Comparison of ENCODE assay signal across 8 cellular contexts in the genomic region with DNA sequence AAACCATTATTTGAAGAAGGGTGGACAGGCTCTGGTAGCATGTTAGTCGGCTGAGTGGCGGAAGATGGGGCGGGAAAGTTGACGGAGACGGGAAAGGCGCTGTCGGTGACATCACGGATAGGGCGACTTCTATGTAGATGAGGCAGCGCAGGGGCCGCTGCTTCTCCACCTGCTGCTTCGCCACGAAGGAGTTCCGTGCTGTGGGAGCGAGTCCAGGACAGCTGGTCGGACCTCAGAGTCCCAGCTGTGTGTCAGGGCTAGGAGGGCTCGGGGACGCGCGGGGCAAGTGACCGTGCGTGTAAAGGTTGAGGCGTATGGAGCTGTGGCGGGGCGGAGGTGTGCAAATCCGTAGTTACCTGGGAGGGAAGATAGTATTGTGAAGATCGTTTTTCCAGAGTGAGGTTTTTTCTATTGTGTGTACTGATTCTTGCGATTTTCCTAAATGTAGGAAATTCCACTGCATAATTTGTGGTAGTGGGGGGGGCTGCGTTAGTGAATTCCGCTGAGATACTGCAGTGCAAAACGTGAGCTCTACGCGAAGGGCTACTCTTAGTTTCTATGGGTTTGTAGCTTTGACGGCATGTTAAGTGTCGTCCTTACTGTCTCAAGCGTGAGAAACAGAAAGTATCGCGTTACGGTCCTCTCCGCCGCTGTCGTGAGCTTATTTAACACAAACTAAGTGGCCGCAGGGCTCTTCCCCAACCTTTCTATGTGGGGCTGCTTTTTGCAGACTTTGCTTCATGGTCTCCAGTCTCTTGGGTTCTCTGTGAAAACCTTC.
DNase-seq lines count a peak whose midpoint lies in the region; ATAC-seq and TF ChIP-seq lines count a peak whose summit lies in the region.

No MANE protein-coding gene starts in this region.

- peak overlapping the region; percentile 78 for H2AFZ ChIP-seq in SK-N-SH (ENCODE audit: low read depth)

- H3K27ac ChIP-seq in SK-N-SH (ENCODE audit: low read depth in 2 of 2, low read length in 1 of 2): no peak overlapping the region
- H3K27ac ChIP-seq in right cardiac atrium (ENCODE audit: low read length): no peak overlapping the region
- no peak overlapping the region for H3K27ac ChIP-seq in psoas muscle

- intact Hi-C loops in right cardiac atrium (cut with DNase I): no loop called here
- intact Hi-C loops in psoas muscle (cut with DNase I): no loop called here

- H3K27me3 ChIP-seq in SK-N-SH (ENCODE audit: insufficient read depth) (peaks cover 17% of the 10 kb centered on the region), adipocyte (replicated peaks; ENCODE audit: control insufficient read depth, insufficient read depth, low read length) (peaks cover 4% of the 10 kb centered on the region), right cardiac atrium (ENCODE audit: control insufficient read depth, insufficient read depth) (no peaks in the 10 kb centered on the region), psoas muscle (ENCODE audit: insufficient read depth in 3 of 3, low read length in 2 of 3) (peaks cover 3 to 31% (median 4%) of the 10 kb centered on the region in 3 donors)

- H3K79me2 ChIP-seq in SK-N-SH (ENCODE audit: insufficient read depth): no peaks in the 10 kb centered on the region

- H3K4me3 ChIP-seq in SK-N-SH (ENCODE audit: low read depth in 2 of 2, low read length in 1 of 2): peak overlapping the region; percentile 41 to 69
- peak overlapping the region; percentile 85 for H3K4me3 ChIP-seq in adipocyte (ENCODE audit: low read length)
- peak overlapping the region; percentile 85 for H3K4me3 ChIP-seq in right cardiac atrium (ENCODE audit: low read length)
- peak overlapping the region; percentile 59 for H3K4me3 ChIP-seq in psoas muscle

- DNase-seq in AG08396 (ENCODE audit: low spot score): peak; percentile 39
- DNase-seq in HUDEP-2 (lab: John Stamatoyannopoulos, UW; ENCODE audit: unreplicated experiment in 76 of 76): peak in 58 of 76 experiments; percentile 10 to 75 (median 41)
- DNase-seq in SK-N-SH: peak; percentile 10
- DNase-seq in adipocyte (ENCODE audit: low read depth): peak; percentile 56
- DNase-seq in right cardiac atrium: peak; percentile 46 to 82 (median 73)
- peak; percentile 35 to 67 for DNase-seq in psoas muscle
- no peak for DNase-seq in NCI-H128 (lab: John Stamatoyannopoulos, UW; ENCODE audit: unreplicated experiment)

- no peak overlapping the region for H3K9ac ChIP-seq in SK-N-SH
- peak overlapping the region; percentile 75 for H3K9ac ChIP-seq in adipocyte (ENCODE audit: low read length)

- peak overlapping the region; percentile 91 for H3K4me2 ChIP-seq in SK-N-SH

- TF ChIP-seq EP300 in SK-N-SH (IDR thresholded peaks at IDR 0.05; ENCODE audit: borderline replicate concordance in 1 of 2, low read depth in 1 of 2, low read length in 1 of 2): no peak

- TF ChIP-seq CTCF in SK-N-SH (IDR thresholded peaks at IDR 0.05): no peak
- TF ChIP-seq CTCF in psoas muscle (IDR thresholded peaks at IDR 0.05): no peak

- CTCF ChIA-PET in SK-N-SH (lab: Yijun Ruan, JAX): no interaction called here

- 6% methylated on average over 42 of the region's 43 CpGs for WGBS in SK-N-SH (ENCODE audit: low lambda C conversion rate)
- under 1% methylated on average over 43 of the region's 43 CpGs for WGBS in right cardiac atrium
- WGBS in psoas muscle, 3 donors: 1% methylated on average over 43 of the region's 43 CpGs

- no peaks in the 10 kb centered on the region for H3K36me3 ChIP-seq in SK-N-SH (replicated peaks in 1 of 2; ENCODE audit: control insufficient read depth in 1 of 2, insufficient read depth in 2 of 2, low read length in 1 of 2)
- H3K36me3 ChIP-seq in adipocyte (ENCODE audit: control insufficient read depth, insufficient read depth, low read length, severe bottlenecking): no peaks in the 10 kb centered on the region
- H3K36me3 ChIP-seq in psoas muscle (ENCODE audit: insufficient read depth in 1 of 2, low read depth in 1 of 2): no peaks in the 10 kb centered on the region

- no peaks in the 10 kb centered on the region for H3K9me2 ChIP-seq in SK-N-SH

- ATAC-seq in GM19035 (IDR thresholded peaks at IDR 0.05; ENCODE audit: unreplicated experiment) (peak; percentile 69), right cardiac atrium (peak; percentile 79 to 90), psoas muscle (peak; percentile 49 to 67 (median 55))

- H4K20me1 ChIP-seq in SK-N-SH (ENCODE audit: insufficient read depth): no peaks in the 10 kb centered on the region

- H3K4me1 ChIP-seq in SK-N-SH (ENCODE audit: control insufficient read depth in 1 of 2, insufficient read depth in 2 of 2, low read depth in 1 of 2, low read length in 1 of 2): peaks cover 0 to 6% of the 10 kb centered on the region in 2 experiments; a peak in 1 of 4 replicates
- peaks cover 5% of the 10 kb centered on the region for H3K4me1 ChIP-seq in adipocyte (ENCODE audit: control insufficient read depth, insufficient read depth, low read length)
- no peaks in the 10 kb centered on the region for H3K4me1 ChIP-seq in right cardiac atrium (ENCODE audit: control insufficient read depth, insufficient read depth, low read length)
- H3K4me1 ChIP-seq in psoas muscle: no peaks in the 10 kb centered on the region

- no peak for TF ChIP-seq RAD21 in SK-N-SH (IDR thresholded peaks at IDR 0.05; ENCODE audit: low read length)

- POLR2A ChIA-PET in SK-N-SH (lab: Yijun Ruan, JAX): no interaction called here

- H3F3A ChIP-seq in SK-N-SH (replicated peaks; ENCODE audit: insufficient read depth): peaks cover 4% of the 10 kb centered on the region

- no peaks in the 10 kb centered on the region for H3K9me3 ChIP-seq in SK-N-SH
- no peaks in the 10 kb centered on the region for H3K9me3 ChIP-seq in adipocyte (ENCODE audit: control insufficient read depth, low read length)
- no peaks in the 10 kb centered on the region for H3K9me3 ChIP-seq in right cardiac atrium (ENCODE audit: control insufficient read depth, low read length)
- H3K9me3 ChIP-seq in psoas muscle: no peaks in the 10 kb centered on the region

TF ChIP-seq in SK-N-SH, 30 proteins besides CTCF, POLR2A, EP300 and RAD21:
- TF ChIP-seq, protein P1, sequence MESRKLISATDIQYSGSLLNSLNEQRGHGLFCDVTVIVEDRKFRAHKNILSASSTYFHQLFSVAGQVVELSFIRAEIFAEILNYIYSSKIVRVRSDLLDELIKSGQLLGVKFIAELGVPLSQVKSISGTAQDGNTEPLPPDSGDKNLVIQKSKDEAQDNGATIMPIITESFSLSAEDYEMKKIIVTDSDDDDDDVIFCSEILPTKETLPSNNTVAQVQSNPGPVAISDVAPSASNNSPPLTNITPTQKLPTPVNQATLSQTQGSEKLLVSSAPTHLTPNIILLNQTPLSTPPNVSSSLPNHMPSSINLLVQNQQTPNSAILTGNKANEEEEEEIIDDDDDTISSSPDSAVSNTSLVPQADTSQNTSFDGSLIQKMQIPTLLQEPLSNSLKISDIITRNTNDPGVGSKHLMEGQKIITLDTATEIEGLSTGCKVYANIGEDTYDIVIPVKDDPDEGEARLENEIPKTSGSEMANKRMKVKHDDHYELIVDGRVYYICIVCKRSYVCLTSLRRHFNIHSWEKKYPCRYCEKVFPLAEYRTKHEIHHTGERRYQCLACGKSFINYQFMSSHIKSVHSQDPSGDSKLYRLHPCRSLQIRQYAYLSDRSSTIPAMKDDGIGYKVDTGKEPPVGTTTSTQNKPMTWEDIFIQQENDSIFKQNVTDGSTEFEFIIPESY (IDR thresholded peaks at IDR 0.05; ENCODE audit: borderline replicate concordance, low read depth): peak; percentile 39; the same call in 1 of the 2 replicates
- TF ChIP-seq SIN3A (IDR thresholded peaks at IDR 0.05; ENCODE audit: borderline replicate concordance, low read depth, low read length): peak; percentile 84; the same call in 1 of the 2 replicates
- TF ChIP-seq MEF2A (IDR thresholded peaks at IDR 0.05; ENCODE audit: borderline replicate concordance, low read depth): no peak
- TF ChIP-seq, protein P2, sequence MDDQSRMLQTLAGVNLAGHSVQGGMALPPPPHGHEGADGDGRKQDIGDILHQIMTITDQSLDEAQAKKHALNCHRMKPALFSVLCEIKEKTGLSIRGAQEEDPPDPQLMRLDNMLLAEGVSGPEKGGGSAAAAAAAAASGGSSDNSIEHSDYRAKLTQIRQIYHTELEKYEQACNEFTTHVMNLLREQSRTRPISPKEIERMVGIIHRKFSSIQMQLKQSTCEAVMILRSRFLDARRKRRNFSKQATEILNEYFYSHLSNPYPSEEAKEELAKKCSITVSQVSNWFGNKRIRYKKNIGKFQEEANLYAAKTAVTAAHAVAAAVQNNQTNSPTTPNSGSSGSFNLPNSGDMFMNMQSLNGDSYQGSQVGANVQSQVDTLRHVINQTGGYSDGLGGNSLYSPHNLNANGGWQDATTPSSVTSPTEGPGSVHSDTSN (IDR thresholded peaks at IDR 0.05): peak; percentile 22; the same call in 1 of the 2 replicates
- no peak for TF ChIP-seq TAF1 (IDR thresholded peaks at IDR 0.05; ENCODE audit: borderline replicate concordance, low read depth, low read length)
- peak; percentile 92 for TF ChIP-seq POLR2AphosphoS5 (IDR thresholded peaks at IDR 0.05; ENCODE audit: low read depth, low read length)
